Comparison of ENCODE assay signal across 14 cellular contexts in the genomic region with DNA sequence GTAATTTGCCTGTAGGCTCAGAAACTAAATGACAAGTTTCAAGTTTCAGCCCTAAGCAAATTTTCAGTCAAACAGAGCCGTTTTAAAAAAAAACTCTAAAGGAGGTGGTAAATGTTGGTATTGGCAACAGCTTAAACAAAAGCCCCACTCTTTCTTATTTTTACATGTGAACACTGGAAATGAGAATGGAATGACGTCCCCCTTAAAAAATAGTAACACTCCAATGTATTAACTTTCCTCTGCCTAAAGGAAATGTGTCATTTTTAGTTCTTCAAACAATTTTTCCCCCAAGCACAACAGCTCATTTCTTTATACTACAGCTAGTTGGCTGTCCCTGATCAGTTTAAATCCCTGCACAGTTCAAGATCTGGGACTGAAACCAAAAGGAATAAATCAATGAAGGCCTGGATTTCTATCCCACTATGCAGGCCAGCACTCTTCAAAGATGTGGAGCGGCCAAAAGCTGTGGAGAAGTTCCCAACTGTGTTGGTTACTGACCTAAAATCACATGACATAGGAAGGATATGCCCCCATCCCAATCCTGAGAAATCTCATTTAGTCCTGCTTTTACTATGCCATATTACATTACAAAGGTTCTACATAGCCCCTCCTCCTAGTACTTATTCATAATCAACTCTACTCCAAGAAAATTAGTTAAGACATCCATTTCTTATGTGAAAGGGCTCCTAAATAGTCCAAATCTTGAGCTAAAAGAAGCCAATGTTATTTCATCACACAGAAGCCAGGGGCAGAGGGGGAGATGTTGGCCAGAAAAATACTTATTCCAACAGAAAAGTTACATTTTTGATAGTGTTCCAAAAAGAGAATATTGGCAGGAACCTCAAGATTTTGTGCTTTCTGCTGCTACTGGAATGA.
A peak's percentile ranks its signal among the peaks of the same experiment; 100 is the strongest.
DNase-seq lines count a peak whose midpoint lies in the region; ATAC-seq and TF ChIP-seq lines count a peak whose summit lies in the region.
"Had no signal": no experiment of that assay in that cellular context is flagged by ENCODE, and none has a peak within 500 bp of the region (broad histone marks: within the 10 kb centered on the region; RNA-seq: fewer than 3 reads in every experiment).

No MANE protein-coding gene starts in this region.

- no peak overlapping the region for H3K27ac ChIP-seq in body of pancreas
- H3K27ac ChIP-seq in right lobe of liver: peak overlapping the region in 1 of 3 donors; percentile 34
- peak overlapping the region; percentile 18 to 63 for H3K27ac ChIP-seq in testis

- TF ChIP-seq POLR2A in body of pancreas (IDR thresholded peaks at IDR 0.05): no peak
- TF ChIP-seq POLR2A in right lobe of liver (IDR thresholded peaks at IDR 0.05): no peak
- no peak for TF ChIP-seq POLR2A in testis (IDR thresholded peaks at IDR 0.05)

- TF ChIP-seq CTCF in body of pancreas (IDR thresholded peaks at IDR 0.05): no peak
- TF ChIP-seq CTCF in right lobe of liver (IDR thresholded peaks at IDR 0.05): no peak
- no peak for TF ChIP-seq CTCF in testis (IDR thresholded peaks at IDR 0.05)

- H3K36me3 ChIP-seq in body of pancreas (replicated peaks in 1 of 2; ENCODE audit: insufficient read depth in 1 of 2, low read depth in 2 of 2): no peaks in the 10 kb centered on the region
- H3K36me3 ChIP-seq in right lobe of liver: no peaks in the 10 kb centered on the region
- H3K36me3 ChIP-seq in testis (ENCODE audit: low read depth, missing control alignments): no peaks in the 10 kb centered on the region

- ATAC-seq in HG02870 (IDR thresholded peaks at IDR 0.05; ENCODE audit: unreplicated experiment) (peak; percentile 45), body of pancreas (peak; percentile 45), right lobe of liver (peak; percentile 90 to 95 (median 92))
- ATAC-seq: activated CD8-positive, alpha-beta memory T cell treated with anti-CD3 and anti-CD28 coated beads, Interleukin-2, amount 10 ng/mL, durations not matched to agents 7 days and 5 days; stimulated activated memory B cell treated with anti-CD40 and anti-IgM and Interleukin-4, amounts not matched to agents 10 μg/mL and 1 μg/mL and 100 μg/mL, for 72 hours had no signal

- H3K4me1 ChIP-seq in body of pancreas (peaks cover 11% of the 10 kb centered on the region), right lobe of liver (peaks cover 0 to 30% (median 15%) of the 10 kb centered on the region in 4 donors), testis (peaks cover 23% of the 10 kb centered on the region)

- H3K27me3 ChIP-seq in body of pancreas (no peaks in the 10 kb centered on the region), right lobe of liver (no peaks in the 10 kb centered on the region), testis (no peaks in the 10 kb centered on the region)

- peak in 1 of 4 donors; percentile 8 for DNase-seq in body of pancreas
- peak in 1 of 3 donors; percentile 56 for DNase-seq in right lobe of liver
- DNase-seq in testis: peak; percentile 62
- no peak for DNase-seq in NCI-H1048 (lab: John Stamatoyannopoulos, UW)
- no peak for DNase-seq in NCI-H2171 treated with DMSO at 0.1 percent for 48 hours (lab: John Stamatoyannopoulos, UW)
- DNase-seq in glomerular visceral epithelial cell (ENCODE audit: extremely low spot score): no peak
- DNase-seq: activated CD8-positive, alpha-beta memory T cell treated with anti-CD3 and anti-CD28 coated beads, Interleukin-2, amount 10 ng/mL, durations not matched to agents 7 days and 5 days; activated naive CD8-positive, alpha-beta T cell treated with anti-CD3 and anti-CD28 coated beads for 36 hours; foreskin fibroblast; NCI-H1092; SIG-M5; stimulated activated CD4-positive, alpha-beta T cell treated with anti-CD3 and anti-CD28 coated beads, Interleukin-1b, Interleukin-23, amount 100 ng/mL, for 48 hours had no signal

- intact Hi-C loops in body of pancreas (cut with DNase I) (no loop called here), right lobe of liver (cut with DNase I) (no loop called here), testis (cut with DNase I; ENCODE audit: low total_unique reads) (no loop called here)

- WGBS in body of pancreas, 2 donors: 36 to 39% methylated on average over 3 of the region's 3 CpGs
- 11% methylated on average over 3 of the region's 3 CpGs for WGBS in right lobe of liver (ENCODE audit: insufficient coverage, low coverage, low lambda C conversion rate, missing lambda C conversion rate)
- 23 to 34% methylated on average over 3 of the region's 3 CpGs for WGBS in testis, 2 donors

- no peak overlapping the region for H3K4me3 ChIP-seq in body of pancreas
- H3K4me3 ChIP-seq in right lobe of liver: no peak overlapping the region
- H3K4me3 ChIP-seq in testis: no peak overlapping the region

- H3K9me3 ChIP-seq in body of pancreas: no peaks in the 10 kb centered on the region
- no peaks in the 10 kb centered on the region for H3K9me3 ChIP-seq in right lobe of liver
- H3K9me3 ChIP-seq in testis: no peaks in the 10 kb centered on the region

Comparison
In these comparisons a context has a peak if more than half of its experiments do, and no peak if none do; other contexts are left out.
1. H3K27ac ChIP-seq: peak in testis (2 of 2); none in body of pancreas (0 of 4).
2. Peak in every context shown above with its lines, with median percentiles within 50 percentile points of each other: ATAC-seq.